Comparison of ENCODE assay signal across 1 cellular context in the genomic region with DNA sequence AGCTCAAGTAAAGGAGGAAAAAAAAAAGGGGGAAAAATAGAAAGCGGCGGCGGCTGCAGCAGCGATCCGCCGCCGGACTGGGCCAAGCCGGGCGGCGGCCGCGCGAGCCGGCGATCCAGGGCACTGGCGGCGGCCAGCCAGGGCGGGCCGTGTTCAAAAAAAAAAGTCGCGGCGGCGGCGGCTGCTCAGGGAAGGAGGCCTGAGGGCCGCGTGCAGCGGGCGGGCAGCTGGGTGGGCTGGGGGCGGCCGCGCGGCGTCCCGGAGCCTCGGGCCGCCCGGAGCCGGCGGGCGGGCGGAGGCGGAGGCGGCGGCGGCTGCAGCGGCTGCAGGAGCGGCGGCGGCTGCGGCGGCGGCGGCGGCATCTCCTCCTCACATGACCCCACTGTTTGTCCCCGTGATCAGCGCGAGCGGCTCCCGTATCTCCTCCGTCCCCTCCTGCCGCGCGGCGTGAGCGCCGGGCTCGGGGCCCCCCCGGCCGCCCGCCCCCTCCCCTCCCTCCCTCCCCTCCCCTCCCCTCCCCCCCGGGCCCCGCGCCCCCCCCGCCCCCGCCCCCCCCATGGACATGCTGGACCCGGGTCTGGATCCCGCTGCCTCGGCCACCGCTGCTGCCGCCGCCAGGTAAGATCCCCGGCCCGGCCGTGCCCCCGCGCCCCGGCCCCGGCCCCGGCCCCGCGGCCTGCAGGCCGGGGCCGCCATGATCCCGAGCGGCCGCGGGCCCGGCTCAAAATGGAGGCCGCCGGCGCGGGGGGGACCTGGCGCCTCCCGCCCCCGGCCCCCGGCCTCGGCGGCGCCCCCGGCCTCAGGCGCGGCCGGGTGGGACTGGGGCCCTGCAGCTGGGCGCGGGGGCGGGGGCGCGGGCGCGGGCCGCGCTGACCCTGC.
A peak's percentile ranks its signal among the peaks of the same experiment; 100 is the strongest.
TF ChIP-seq lines count a peak whose summit lies in the region.

A gene with protein sequence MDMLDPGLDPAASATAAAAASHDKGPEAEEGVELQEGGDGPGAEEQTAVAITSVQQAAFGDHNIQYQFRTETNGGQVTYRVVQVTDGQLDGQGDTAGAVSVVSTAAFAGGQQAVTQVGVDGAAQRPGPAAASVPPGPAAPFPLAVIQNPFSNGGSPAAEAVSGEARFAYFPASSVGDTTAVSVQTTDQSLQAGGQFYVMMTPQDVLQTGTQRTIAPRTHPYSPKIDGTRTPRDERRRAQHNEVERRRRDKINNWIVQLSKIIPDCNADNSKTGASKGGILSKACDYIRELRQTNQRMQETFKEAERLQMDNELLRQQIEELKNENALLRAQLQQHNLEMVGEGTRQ (plus strand): TSS at position 417 of the 879 bp plus-strand sequence. CDS start 140 bp downstream, at position 557.

TF ChIP-seq in K562, 482 proteins besides CTCF, POLR2A, EP300 and RAD21 (continued from another document and continues in another):
- TF ChIP-seq, protein P1, sequence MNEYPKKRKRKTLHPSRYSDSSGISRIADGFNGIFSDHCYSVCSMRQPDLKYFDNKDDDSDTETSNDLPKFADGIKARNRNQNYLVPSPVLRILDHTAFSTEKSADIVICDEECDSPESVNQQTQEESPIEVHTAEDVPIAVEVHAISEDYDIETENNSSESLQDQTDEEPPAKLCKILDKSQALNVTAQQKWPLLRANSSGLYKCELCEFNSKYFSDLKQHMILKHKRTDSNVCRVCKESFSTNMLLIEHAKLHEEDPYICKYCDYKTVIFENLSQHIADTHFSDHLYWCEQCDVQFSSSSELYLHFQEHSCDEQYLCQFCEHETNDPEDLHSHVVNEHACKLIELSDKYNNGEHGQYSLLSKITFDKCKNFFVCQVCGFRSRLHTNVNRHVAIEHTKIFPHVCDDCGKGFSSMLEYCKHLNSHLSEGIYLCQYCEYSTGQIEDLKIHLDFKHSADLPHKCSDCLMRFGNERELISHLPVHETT (CRISPR knock-in tag; conservative IDR thresholded peaks at IDR 0.05 in 1 of 2, IDR thresholded peaks at IDR 0.05 in 1 of 2), result peak in 1 of 2 experiments; percentile 78; a peak in 2 of 4 replicates
- TF ChIP-seq ATF7 (IDR thresholded peaks at IDR 0.05) (no peak), BMI1 (IDR thresholded peaks at IDR 0.05; ENCODE audit: low read length) (no peak), TAF7 (tag; IDR thresholded peaks at IDR 0.05) (no peak), ZNF444 (CRISPR knock-in tag; IDR thresholded peaks at IDR 0.05) (no peak), GATA2 (CRISPR knock-in tag; IDR thresholded peaks at IDR 0.05) (no peak), FOSL1 (tag; conservative IDR thresholded peaks at IDR 0.05) (0 out of 2 replicates have a peak, but pooled peaks have one; percentile 9), EHMT2 (IDR thresholded peaks at IDR 0.05) (no peak), CBX3 (IDR thresholded peaks at IDR 0.05; ENCODE audit: borderline replicate concordance in 1 of 2, low read length in 2 of 2) (no peak), ZNF253 (CRISPR knock-in tag; conservative IDR thresholded peaks at IDR 0.05) (no peak), TSC22D4 (tag; IDR thresholded peaks at IDR 0.05) (no peak), KLF6 (CRISPR knock-in tag; IDR thresholded peaks at IDR 0.05; ENCODE audit: borderline replicate concordance) (no peak), ETV1 (tag; conservative IDR thresholded peaks at IDR 0.05; ENCODE audit: low read depth) (no peak), ZNF586 (CRISPR knock-in tag; conservative IDR thresholded peaks at IDR 0.05) (no peak), MYBL2 (IDR thresholded peaks at IDR 0.05; ENCODE audit: low read depth) (no peak), MYBL2 (CRISPR knock-in tag; IDR thresholded peaks at IDR 0.05; ENCODE audit: borderline replicate concordance) (no peak), PCBP2 (IDR thresholded peaks at IDR 0.05; ENCODE audit: low read depth, low read length, poor library complexity, severe bottlenecking) (no peak), ARHGAP35 (IDR thresholded peaks at IDR 0.05; ENCODE audit: partially characterized antibody) (no peak), NCOA2 (IDR thresholded peaks at IDR 0.05; ENCODE audit: partially characterized antibody in 2 of 2) (no peak), ZBED1 (IDR thresholded peaks at IDR 0.05) (no peak), MYC (IDR thresholded peaks at IDR 0.05; ENCODE audit: low read depth, low read length) (peak; percentile 53; the same call in 1 of the 2 replicates), MYC (CRISPR knock-in tag; IDR thresholded peaks at IDR 0.05; ENCODE audit: borderline replicate concordance, low read depth) (no peak), ZSCAN29 (IDR thresholded peaks at IDR 0.05) (no peak), RBM17 (IDR thresholded peaks at IDR 0.05; ENCODE audit: borderline replicate concordance, low read depth, low read length) (no peak), BCOR (IDR thresholded peaks at IDR 0.05) (no peak), MIER1 (IDR thresholded peaks at IDR 0.05; ENCODE audit: low read depth) (no peak), ZNF707 (CRISPR knock-in tag; conservative IDR thresholded peaks at IDR 0.05) (no peak), NFRKB (IDR thresholded peaks at IDR 0.05; ENCODE audit: low read depth) (no peak), ZNF384 (IDR thresholded peaks at IDR 0.05; ENCODE audit: low read depth, low read length) (peak; percentile 75), SRSF7 (optimal IDR thresholded peaks at IDR 0.05; ENCODE audit: low read depth, low read length) (no peak), ADNP (tag; IDR thresholded peaks at IDR 0.05) (no peak), CTBP1 (IDR thresholded peaks at IDR 0.05; ENCODE audit: borderline replicate concordance) (no peak), ZNF12 (CRISPR knock-in tag; IDR thresholded peaks at IDR 0.05) (no peak), PHF21A (IDR thresholded peaks at IDR 0.05; ENCODE audit: borderline replicate concordance, low read depth) (no peak), BACH1 (tag; IDR thresholded peaks at IDR 0.05) (no peak), TBL1XR1 (IDR thresholded peaks at IDR 0.05; ENCODE audit: low read length in 2 of 2) (no peak), FUS (optimal IDR thresholded peaks at IDR 0.05; ENCODE audit: low read depth, low read length) (no peak), YY1 (IDR thresholded peaks at IDR 0.05; ENCODE audit: borderline replicate concordance in 1 of 3, control insufficient read depth in 1 of 3, extremely low read depth in 1 of 3, insufficient read depth in 3 of 3, insufficient read length in 1 of 3, insufficient replicate concordance in 2 of 3, low read depth in 1 of 3, low read length in 2 of 3) (peak; percentile 56 to 91 (median 85)), RAD51 (IDR thresholded peaks at IDR 0.05; ENCODE audit: borderline replicate concordance, low read depth) (no peak), POLR2G (IDR thresholded peaks at IDR 0.05; ENCODE audit: low read depth, low read length) (peak; percentile 68)
- TF ChIP-seq, protein P2, sequence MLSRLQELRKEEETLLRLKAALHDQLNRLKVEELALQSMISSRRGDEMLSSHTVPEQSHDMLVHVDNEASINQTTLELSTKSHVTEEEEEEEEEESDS (CRISPR knock-in tag; IDR thresholded peaks at IDR 0.05), result no peak
- TF ChIP-seq, protein P3, sequence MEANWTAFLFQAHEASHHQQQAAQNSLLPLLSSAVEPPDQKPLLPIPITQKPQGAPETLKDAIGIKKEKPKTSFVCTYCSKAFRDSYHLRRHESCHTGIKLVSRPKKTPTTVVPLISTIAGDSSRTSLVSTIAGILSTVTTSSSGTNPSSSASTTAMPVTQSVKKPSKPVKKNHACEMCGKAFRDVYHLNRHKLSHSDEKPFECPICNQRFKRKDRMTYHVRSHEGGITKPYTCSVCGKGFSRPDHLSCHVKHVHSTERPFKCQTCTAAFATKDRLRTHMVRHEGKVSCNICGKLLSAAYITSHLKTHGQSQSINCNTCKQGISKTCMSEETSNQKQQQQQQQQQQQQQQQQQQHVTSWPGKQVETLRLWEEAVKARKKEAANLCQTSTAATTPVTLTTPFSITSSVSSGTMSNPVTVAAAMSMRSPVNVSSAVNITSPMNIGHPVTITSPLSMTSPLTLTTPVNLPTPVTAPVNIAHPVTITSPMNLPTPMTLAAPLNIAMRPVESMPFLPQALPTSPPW (CRISPR knock-in tag; IDR thresholded peaks at IDR 0.05), result peak; percentile 95
- TF ChIP-seq, protein P4, sequence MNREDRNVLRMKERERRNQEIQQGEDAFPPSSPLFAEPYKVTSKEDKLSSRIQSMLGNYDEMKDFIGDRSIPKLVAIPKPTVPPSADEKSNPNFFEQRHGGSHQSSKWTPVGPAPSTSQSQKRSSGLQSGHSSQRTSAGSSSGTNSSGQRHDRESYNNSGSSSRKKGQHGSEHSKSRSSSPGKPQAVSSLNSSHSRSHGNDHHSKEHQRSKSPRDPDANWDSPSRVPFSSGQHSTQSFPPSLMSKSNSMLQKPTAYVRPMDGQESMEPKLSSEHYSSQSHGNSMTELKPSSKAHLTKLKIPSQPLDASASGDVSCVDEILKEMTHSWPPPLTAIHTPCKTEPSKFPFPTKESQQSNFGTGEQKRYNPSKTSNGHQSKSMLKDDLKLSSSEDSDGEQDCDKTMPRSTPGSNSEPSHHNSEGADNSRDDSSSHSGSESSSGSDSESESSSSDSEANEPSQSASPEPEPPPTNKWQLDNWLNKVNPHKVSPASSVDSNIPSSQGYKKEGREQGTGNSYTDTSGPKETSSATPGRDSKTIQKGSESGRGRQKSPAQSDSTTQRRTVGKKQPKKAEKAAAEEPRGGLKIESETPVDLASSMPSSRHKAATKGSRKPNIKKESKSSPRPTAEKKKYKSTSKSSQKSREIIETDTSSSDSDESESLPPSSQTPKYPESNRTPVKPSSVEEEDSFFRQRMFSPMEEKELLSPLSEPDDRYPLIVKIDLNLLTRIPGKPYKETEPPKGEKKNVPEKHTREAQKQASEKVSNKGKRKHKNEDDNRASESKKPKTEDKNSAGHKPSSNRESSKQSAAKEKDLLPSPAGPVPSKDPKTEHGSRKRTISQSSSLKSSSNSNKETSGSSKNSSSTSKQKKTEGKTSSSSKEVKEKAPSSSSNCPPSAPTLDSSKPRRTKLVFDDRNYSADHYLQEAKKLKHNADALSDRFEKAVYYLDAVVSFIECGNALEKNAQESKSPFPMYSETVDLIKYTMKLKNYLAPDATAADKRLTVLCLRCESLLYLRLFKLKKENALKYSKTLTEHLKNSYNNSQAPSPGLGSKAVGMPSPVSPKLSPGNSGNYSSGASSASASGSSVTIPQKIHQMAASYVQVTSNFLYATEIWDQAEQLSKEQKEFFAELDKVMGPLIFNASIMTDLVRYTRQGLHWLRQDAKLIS (CRISPR knock-in tag; IDR thresholded peaks at IDR 0.05), result no peak
- TF ChIP-seq, protein P5, sequence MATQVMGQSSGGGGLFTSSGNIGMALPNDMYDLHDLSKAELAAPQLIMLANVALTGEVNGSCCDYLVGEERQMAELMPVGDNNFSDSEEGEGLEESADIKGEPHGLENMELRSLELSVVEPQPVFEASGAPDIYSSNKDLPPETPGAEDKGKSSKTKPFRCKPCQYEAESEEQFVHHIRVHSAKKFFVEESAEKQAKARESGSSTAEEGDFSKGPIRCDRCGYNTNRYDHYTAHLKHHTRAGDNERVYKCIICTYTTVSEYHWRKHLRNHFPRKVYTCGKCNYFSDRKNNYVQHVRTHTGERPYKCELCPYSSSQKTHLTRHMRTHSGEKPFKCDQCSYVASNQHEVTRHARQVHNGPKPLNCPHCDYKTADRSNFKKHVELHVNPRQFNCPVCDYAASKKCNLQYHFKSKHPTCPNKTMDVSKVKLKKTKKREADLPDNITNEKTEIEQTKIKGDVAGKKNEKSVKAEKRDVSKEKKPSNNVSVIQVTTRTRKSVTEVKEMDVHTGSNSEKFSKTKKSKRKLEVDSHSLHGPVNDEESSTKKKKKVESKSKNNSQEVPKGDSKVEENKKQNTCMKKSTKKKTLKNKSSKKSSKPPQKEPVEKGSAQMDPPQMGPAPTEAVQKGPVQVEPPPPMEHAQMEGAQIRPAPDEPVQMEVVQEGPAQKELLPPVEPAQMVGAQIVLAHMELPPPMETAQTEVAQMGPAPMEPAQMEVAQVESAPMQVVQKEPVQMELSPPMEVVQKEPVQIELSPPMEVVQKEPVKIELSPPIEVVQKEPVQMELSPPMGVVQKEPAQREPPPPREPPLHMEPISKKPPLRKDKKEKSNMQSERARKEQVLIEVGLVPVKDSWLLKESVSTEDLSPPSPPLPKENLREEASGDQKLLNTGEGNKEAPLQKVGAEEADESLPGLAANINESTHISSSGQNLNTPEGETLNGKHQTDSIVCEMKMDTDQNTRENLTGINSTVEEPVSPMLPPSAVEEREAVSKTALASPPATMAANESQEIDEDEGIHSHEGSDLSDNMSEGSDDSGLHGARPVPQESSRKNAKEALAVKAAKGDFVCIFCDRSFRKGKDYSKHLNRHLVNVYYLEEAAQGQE (CRISPR knock-in tag; IDR thresholded peaks at IDR 0.05; ENCODE audit: low read depth), result no peak
- TF ChIP-seq, protein P6, sequence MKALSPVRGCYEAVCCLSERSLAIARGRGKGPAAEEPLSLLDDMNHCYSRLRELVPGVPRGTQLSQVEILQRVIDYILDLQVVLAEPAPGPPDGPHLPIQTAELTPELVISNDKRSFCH (CRISPR knock-in tag; IDR thresholded peaks at IDR 0.05), result no peak
- TF ChIP-seq, protein P6 (tag; IDR thresholded peaks at IDR 0.05), result no peak
- TF ChIP-seq, protein P7, sequence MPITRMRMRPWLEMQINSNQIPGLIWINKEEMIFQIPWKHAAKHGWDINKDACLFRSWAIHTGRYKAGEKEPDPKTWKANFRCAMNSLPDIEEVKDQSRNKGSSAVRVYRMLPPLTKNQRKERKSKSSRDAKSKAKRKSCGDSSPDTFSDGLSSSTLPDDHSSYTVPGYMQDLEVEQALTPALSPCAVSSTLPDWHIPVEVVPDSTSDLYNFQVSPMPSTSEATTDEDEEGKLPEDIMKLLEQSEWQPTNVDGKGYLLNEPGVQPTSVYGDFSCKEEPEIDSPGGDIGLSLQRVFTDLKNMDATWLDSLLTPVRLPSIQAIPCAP (CRISPR knock-in tag; IDR thresholded peaks at IDR 0.05; ENCODE audit: borderline replicate concordance), result no peak
- TF ChIP-seq, protein P8, sequence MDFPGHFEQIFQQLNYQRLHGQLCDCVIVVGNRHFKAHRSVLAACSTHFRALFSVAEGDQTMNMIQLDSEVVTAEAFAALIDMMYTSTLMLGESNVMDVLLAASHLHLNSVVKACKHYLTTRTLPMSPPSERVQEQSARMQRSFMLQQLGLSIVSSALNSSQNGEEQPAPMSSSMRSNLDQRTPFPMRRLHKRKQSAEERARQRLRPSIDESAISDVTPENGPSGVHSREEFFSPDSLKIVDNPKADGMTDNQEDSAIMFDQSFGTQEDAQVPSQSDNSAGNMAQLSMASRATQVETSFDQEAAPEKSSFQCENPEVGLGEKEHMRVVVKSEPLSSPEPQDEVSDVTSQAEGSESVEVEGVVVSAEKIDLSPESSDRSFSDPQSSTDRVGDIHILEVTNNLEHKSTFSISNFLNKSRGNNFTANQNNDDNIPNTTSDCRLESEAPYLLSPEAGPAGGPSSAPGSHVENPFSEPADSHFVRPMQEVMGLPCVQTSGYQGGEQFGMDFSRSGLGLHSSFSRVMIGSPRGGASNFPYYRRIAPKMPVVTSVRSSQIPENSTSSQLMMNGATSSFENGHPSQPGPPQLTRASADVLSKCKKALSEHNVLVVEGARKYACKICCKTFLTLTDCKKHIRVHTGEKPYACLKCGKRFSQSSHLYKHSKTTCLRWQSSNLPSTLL (IDR thresholded peaks at IDR 0.05), result no peak
- TF ChIP-seq, protein P9, sequence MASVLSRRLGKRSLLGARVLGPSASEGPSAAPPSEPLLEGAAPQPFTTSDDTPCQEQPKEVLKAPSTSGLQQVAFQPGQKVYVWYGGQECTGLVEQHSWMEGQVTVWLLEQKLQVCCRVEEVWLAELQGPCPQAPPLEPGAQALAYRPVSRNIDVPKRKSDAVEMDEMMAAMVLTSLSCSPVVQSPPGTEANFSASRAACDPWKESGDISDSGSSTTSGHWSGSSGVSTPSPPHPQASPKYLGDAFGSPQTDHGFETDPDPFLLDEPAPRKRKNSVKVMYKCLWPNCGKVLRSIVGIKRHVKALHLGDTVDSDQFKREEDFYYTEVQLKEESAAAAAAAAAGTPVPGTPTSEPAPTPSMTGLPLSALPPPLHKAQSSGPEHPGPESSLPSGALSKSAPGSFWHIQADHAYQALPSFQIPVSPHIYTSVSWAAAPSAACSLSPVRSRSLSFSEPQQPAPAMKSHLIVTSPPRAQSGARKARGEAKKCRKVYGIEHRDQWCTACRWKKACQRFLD (CRISPR knock-in tag; IDR thresholded peaks at IDR 0.05), result peak; percentile 92
